In genomic region chr10:17038627-17039026, GRCh38 we compare ENCODE assay signal across 17 cellular contexts.
DNase-seq lines count a peak whose midpoint lies in the region; ATAC-seq and TF ChIP-seq lines count a peak whose summit lies in the region.
"Had no signal": no experiment of that assay in that cellular context is flagged by ENCODE, and none has a peak within 500 bp of the region (broad histone marks: within the 10 kb centered on the region; RNA-seq: fewer than 3 reads in every experiment).

No MANE protein-coding gene starts in this region.

- no peak overlapping the region for H3K4me3 ChIP-seq in colonic mucosa
- no peak overlapping the region for H3K4me3 ChIP-seq in hepatocyte
- H3K4me3 ChIP-seq in suprapubic skin = no peak overlapping the region

- 88% methylated on average over 5 of the region's 5 CpGs for WGBS in hepatocyte (ENCODE audit: low lambda C conversion rate, missing lambda C conversion rate)
- WGBS in suprapubic skin = 52% methylated on average over 5 of the region's 5 CpGs

- ATAC-seq in activated CD8-positive, alpha-beta memory T cell treated with anti-CD3 and anti-CD28 coated beads, Interleukin-2, amount 10 ng/mL, durations not matched to agents 7 days and 5 days = no peak

- TF ChIP-seq CTCF in colonic mucosa (IDR thresholded peaks at IDR 0.05) (no peak), hepatocyte (IDR thresholded peaks at IDR 0.05; ENCODE audit: poor library complexity) (no peak), suprapubic skin (IDR thresholded peaks at IDR 0.05) (no peak)

- no peak for TF ChIP-seq EP300 in suprapubic skin (IDR thresholded peaks at IDR 0.05)

- no peak overlapping the region for H3K27ac ChIP-seq in colonic mucosa
- H3K27ac ChIP-seq in hepatocyte = peak overlapping the region; percentile 10
- peak overlapping the region; percentile 61 for H3K27ac ChIP-seq in suprapubic skin

- H3K27ac Mint-ChIP-seq in activated CD8-positive, alpha-beta memory T cell treated with anti-CD3 and anti-CD28 coated beads, Interleukin-2, amount 10 ng/mL, durations not matched to agents 7 days and 5 days = no peak overlapping the region
- H3K27ac Mint-ChIP-seq: activated B cell treated with CpG ODN at 0.5 μM for 24 hours; activated T-cell treated with anti-CD3 and anti-CD28 coated beads, Interleukin-2, amount 50 U/mL, for 24 hours; CD4-positive, CD25-positive, alpha-beta regulatory T cell had no signal

- H3K9me3 Mint-ChIP-seq in activated CD8-positive, alpha-beta memory T cell treated with anti-CD3 and anti-CD28 coated beads, Interleukin-2, amount 10 ng/mL, durations not matched to agents 7 days and 5 days (ENCODE audit: low read depth) = peaks cover 2% of the 10 kb centered on the region
- H3K9me3 Mint-ChIP-seq: activated B cell treated with CpG ODN at 0.5 μM for 24 hours; activated T-cell treated with anti-CD3 and anti-CD28 coated beads, Interleukin-2, amount 50 U/mL, for 24 hours; CD4-positive, CD25-positive, alpha-beta regulatory T cell had no signal

- no peak overlapping the region for H3K9ac ChIP-seq in colonic mucosa (ENCODE audit: low read depth in 2 of 2, low read length in 2 of 2)

- no peak for TF ChIP-seq POLR2A in suprapubic skin (IDR thresholded peaks at IDR 0.05)

- H3K4me1 ChIP-seq in colonic mucosa (no peaks in the 10 kb centered on the region), hepatocyte (ENCODE audit: insufficient read depth) (no peaks in the 10 kb centered on the region), suprapubic skin (peaks cover 5% of the 10 kb centered on the region)

- no peak overlapping the region for H3K4me2 ChIP-seq in hepatocyte

- H3K4me1 Mint-ChIP-seq in activated CD8-positive, alpha-beta memory T cell treated with anti-CD3 and anti-CD28 coated beads, Interleukin-2, amount 10 ng/mL, durations not matched to agents 7 days and 5 days = peaks cover 10% of the 10 kb centered on the region
- H3K4me1 Mint-ChIP-seq: activated B cell treated with CpG ODN at 0.5 μM for 24 hours had no signal

- H3K36me3 ChIP-seq in colonic mucosa (no peaks in the 10 kb centered on the region), hepatocyte (replicated peaks; ENCODE audit: insufficient read depth, low read depth) (no peaks in the 10 kb centered on the region), suprapubic skin (no peaks in the 10 kb centered on the region)

- no peaks in the 10 kb centered on the region for H3K9me3 ChIP-seq in colonic mucosa
- no peaks in the 10 kb centered on the region for H3K9me3 ChIP-seq in hepatocyte (ENCODE audit: low read depth)
- no peaks in the 10 kb centered on the region for H3K9me3 ChIP-seq in suprapubic skin

- no peaks in the 10 kb centered on the region for H3K27me3 Mint-ChIP-seq in activated CD8-positive, alpha-beta memory T cell treated with anti-CD3 and anti-CD28 coated beads, Interleukin-2, amount 10 ng/mL, durations not matched to agents 7 days and 5 days
- H3K27me3 Mint-ChIP-seq: activated B cell treated with CpG ODN at 0.5 μM for 24 hours; activated T-cell treated with anti-CD3 and anti-CD28 coated beads, Interleukin-2, amount 50 U/mL, for 24 hours; CD4-positive, CD25-positive, alpha-beta regulatory T cell had no signal

- no peaks in the 10 kb centered on the region for H3K9me2 ChIP-seq in hepatocyte (replicated peaks; ENCODE audit: insufficient read depth)

- no peak overlapping the region for H2AFZ ChIP-seq in hepatocyte

- CTCF ChIA-PET in activated CD8-positive, alpha-beta memory T cell treated with anti-CD3 and anti-CD28 coated beads, Interleukin-2, amount 10 ng/mL, durations not matched to agents 7 days and 5 days (lab: Charles Lee) = no interaction called here

- H3K27me3 ChIP-seq in colonic mucosa (no peaks in the 10 kb centered on the region), hepatocyte (no peaks in the 10 kb centered on the region), suprapubic skin (no peaks in the 10 kb centered on the region)

- H3K4me3 Mint-ChIP-seq in activated CD8-positive, alpha-beta memory T cell treated with anti-CD3 and anti-CD28 coated beads, Interleukin-2, amount 10 ng/mL, durations not matched to agents 7 days and 5 days = no peak overlapping the region
- H3K4me3 Mint-ChIP-seq: activated B cell treated with CpG ODN at 0.5 μM for 24 hours; activated T-cell treated with anti-CD3 and anti-CD28 coated beads, Interleukin-2, amount 50 U/mL, for 24 hours; CD4-positive, CD25-positive, alpha-beta regulatory T cell had no signal

- peaks cover 12% of the 10 kb centered on the region for H3K36me3 Mint-ChIP-seq in activated CD8-positive, alpha-beta memory T cell treated with anti-CD3 and anti-CD28 coated beads, Interleukin-2, amount 10 ng/mL, durations not matched to agents 7 days and 5 days

- H3K79me2 ChIP-seq in hepatocyte = no peaks in the 10 kb centered on the region

- intact Hi-C loops in colonic mucosa (cut with DNase I) = no loop called here

- DNase-seq in GM04503 (ENCODE audit: low read depth) (peak; percentile 85), colonic mucosa (peak; percentile 33), hepatocyte (ENCODE audit: low spot score) (no peak), suprapubic skin (ENCODE audit: low spot score in 2 of 2) (peak in 1 of 2 donors; percentile 84), GF-D8 (lab: John Stamatoyannopoulos, UW) (no peak), middle frontal gyrus (ENCODE audit: extremely low spot score, low spot score) (no peak), NCI-H146 treated with DMSO at 0.1 percent for 48 hours (lab: John Stamatoyannopoulos, UW; ENCODE audit: unreplicated experiment) (no peak)
- DNase-seq in activated CD8-positive, alpha-beta memory T cell treated with anti-CD3 and anti-CD28 coated beads, Interleukin-2, amount 10 ng/mL, durations not matched to agents 7 days and 5 days = no peak
- DNase-seq: activated B cell treated with CpG ODN at 0.5 μM for 24 hours; activated T-cell treated with anti-CD3 and anti-CD28 coated beads, Interleukin-2, amount 50 U/mL, for 24 hours; amniotic stem cell; CD4-positive, CD25-positive, alpha-beta regulatory T cell; effector CD4-positive, alpha-beta T cell; H7; NCI-H2171; nucleus accumbens; stimulated activated CD8-positive, alpha-beta memory T cell treated with anti-CD3 and anti-CD28 coated beads, Interleukin-4, amount 100 ng/mL, for 48 hours had no signal

- H4K20me1 ChIP-seq in hepatocyte (ENCODE audit: insufficient read depth, poor library complexity, severe bottlenecking) = no peaks in the 10 kb centered on the region

Comparison
In these comparisons a context has a peak if more than half of its experiments do, and no peak if none do; other contexts are left out.
1. DNase-seq: peak in GM04503 (single experiment) and colonic mucosa (single experiment); none in hepatocyte (single experiment), GF-D8 (single experiment), middle frontal gyrus (single experiment), NCI-H146 treated with DMSO at 0.1 percent for 48 hours (single experiment) and activated CD8-positive, alpha-beta memory T cell treated with anti-CD3 and anti-CD28 coated beads, Interleukin-2, amount 10 ng/mL, durations not matched to agents 7 days and 5 days (single experiment).